In the genomic region with DNA sequence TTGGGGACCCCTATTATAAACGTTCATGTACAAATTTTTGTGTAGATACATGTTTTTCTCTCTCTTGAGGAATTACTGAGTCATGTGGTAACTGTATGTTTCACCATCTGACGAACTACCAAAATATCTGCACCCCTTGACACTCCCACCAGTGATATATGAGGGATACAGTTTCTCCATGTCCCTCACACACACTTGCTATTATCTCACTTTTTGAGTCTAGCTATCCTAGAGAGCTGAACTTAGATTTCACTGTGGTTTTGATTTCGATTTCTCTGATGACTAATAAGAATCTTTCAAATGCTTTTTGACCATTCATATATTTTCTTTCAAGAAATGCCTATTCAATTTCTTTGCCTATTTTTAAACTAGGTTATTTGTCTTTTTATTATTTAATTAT, we compare ENCODE assay signal across 9 cellular contexts.
DNase-seq lines count a peak whose midpoint lies in the region; ATAC-seq, FAIRE-seq and TF ChIP-seq lines count a peak whose summit lies in the region.
"Had no signal": no experiment of that assay in that cellular context is flagged by ENCODE, and none has a peak within 500 bp of the region (broad histone marks: within the 10 kb centered on the region; RNA-seq: fewer than 3 reads in every experiment).

No MANE protein-coding gene starts in this region.

- H3K9ac ChIP-seq in keratinocyte (ENCODE audit: control insufficient read depth, extremely low read depth, insufficient read depth, low read length): peak overlapping the region; percentile 6

- H2AFZ ChIP-seq in keratinocyte (ENCODE audit: control insufficient read depth, low read length): no peak overlapping the region

- H3K36me3 ChIP-seq in keratinocyte (ENCODE audit: control insufficient read depth in 2 of 2, extremely low read depth in 1 of 2, insufficient read depth in 2 of 2, low read length in 2 of 2): no peaks in the 10 kb centered on the region
- H3K36me3 ChIP-seq: breast epithelium had no signal

- no peaks in the 10 kb centered on the region for H3K9me1 ChIP-seq in keratinocyte (ENCODE audit: control insufficient read depth, extremely low read depth, insufficient read depth, low read length)

- no peaks in the 10 kb centered on the region for H3K27me3 ChIP-seq in keratinocyte (ENCODE audit: control insufficient read depth, extremely low read depth, insufficient read depth, low read length)
- H3K27me3 ChIP-seq: breast epithelium had no signal

- no peaks in the 10 kb centered on the region for H4K20me1 ChIP-seq in keratinocyte (ENCODE audit: control insufficient read depth, extremely low read depth, insufficient read depth, low read length)

- no peak overlapping the region for H3K27ac ChIP-seq in keratinocyte (ENCODE audit: control insufficient read depth, insufficient read depth, low read length)
- H3K27ac ChIP-seq: breast epithelium had no signal

- FAIRE-seq in GM19239 (lab: Jason Lieb, UNC) (peak; percentile 55), keratinocyte (lab: Jason Lieb, UNC) (no peak)

- no peak for DNase-seq in GM19239 (ENCODE audit: insufficient read length, low spot score)
- peak; percentile 54 for DNase-seq in NCI-H226
- DNase-seq in keratinocyte (ENCODE audit: low read depth, low spot score): no peak
- DNase-seq in KBM-7: no peak
- DNase-seq in NCI-H1694 (lab: John Stamatoyannopoulos, UW): no peak
- no peak for DNase-seq in NCI-H82 (lab: John Stamatoyannopoulos, UW)
- DNase-seq in SIG-M5 (lab: John Stamatoyannopoulos, UW): no peak

- no peaks in the 10 kb centered on the region for H3K9me3 ChIP-seq in keratinocyte (ENCODE audit: control insufficient read depth, low read depth, low read length)
- H3K9me3 ChIP-seq: breast epithelium had no signal

- peaks cover 24% of the 10 kb centered on the region for H3K4me1 ChIP-seq in keratinocyte (ENCODE audit: control insufficient read depth, extremely low read depth, insufficient read depth, low read length)

- in situ Hi-C loops in KBM-7 (cut with MboI; ENCODE audit: low pct_unique_long_range_greater_than_20kb, low sequenced_read_pairs): no loop called here

- no peak overlapping the region for H3K4me3 ChIP-seq in keratinocyte (ENCODE audit: control insufficient read depth in 2 of 3, extremely low read depth in 1 of 3, insufficient read depth in 2 of 3, low read depth in 1 of 3, low read length in 3 of 3)
- H3K4me3 ChIP-seq: breast epithelium had no signal

- no peak overlapping the region for H3K4me2 ChIP-seq in keratinocyte (ENCODE audit: control insufficient read depth, extremely low read depth, insufficient read depth, low read depth, low read length)

- H3K79me2 ChIP-seq in keratinocyte (ENCODE audit: control insufficient read depth, insufficient read depth, low read length): no peaks in the 10 kb centered on the region

- dilution Hi-C loops in keratinocyte (cut with MboI; ENCODE audit: extremely low pct_ligation_motif_present, low sequenced_read_pairs): no loop called here

- TF ChIP-seq CTCF in keratinocyte (optimal IDR thresholded peaks at IDR 0.05 in 1 of 3, IDR thresholded peaks at IDR 0.05 in 1 of 3, conservative IDR thresholded peaks at IDR 0.05 in 1 of 3; ENCODE audit: extremely low read depth in 1 of 3, insufficient read depth in 2 of 3, low read length in 3 of 3): no peak

- peak; percentile 64 for ATAC-seq in HG02870 (IDR thresholded peaks at IDR 0.05; ENCODE audit: unreplicated experiment)
